Comparison of ENCODE assay signal across 8 cellular contexts in genomic region chr11:1573077-1573846, GRCh38.
A peak's percentile ranks its signal among the peaks of the same experiment; 100 is the strongest.
DNase-seq lines count a peak whose midpoint lies in the region.

No MANE protein-coding gene starts in this region.

- DNase-seq in stimulated activated CD4-positive, alpha-beta T cell treated with anti-CD3 and anti-CD28 coated beads, Interleukin-12 subunit alpha, Interleukin-12 subunit beta, amount 100 ng/mL, for 4 hours = peak; percentile 17
- no peak for DNase-seq in stimulated activated CD4-positive, alpha-beta T cell treated with anti-CD3 and anti-CD28 coated beads, Interleukin-1b, Interleukin-23, amount 100 ng/mL, for 48 hours
- DNase-seq in activated naive CD4-positive, alpha-beta T cell treated with anti-CD3 and anti-CD28 coated beads, Interleukin-2, amount 50 U/mL, for 16 hours = peak; percentile 40
- peak; percentile 53 for DNase-seq in left kidney (ENCODE audit: low read depth, low spot score)
- peak in 5 of 49 donors; percentile 23 to 65 (median 44) for DNase-seq in substantia nigra (lab: John Stamatoyannopoulos, UW)
- no peak for DNase-seq in GOT3 (lab: John Stamatoyannopoulos, UW)
- DNase-seq in NK-92 (lab: John Stamatoyannopoulos, UW; ENCODE audit: unreplicated experiment) = no peak
- DNase-seq in AML-193 (lab: John Stamatoyannopoulos, UW) = no peak

- peak overlapping the region; percentile 64 for H3K27ac ChIP-seq in substantia nigra (ENCODE audit: low read depth, low read length, poor library complexity, severe bottlenecking)

Comparison
In these comparisons a context has a peak if more than half of its experiments do, and no peak if none do; other contexts are left out.
1. DNase-seq: peak in stimulated activated CD4-positive, alpha-beta T cell treated with anti-CD3 and anti-CD28 coated beads, Interleukin-12 subunit alpha, Interleukin-12 subunit beta, amount 100 ng/mL, for 4 hours (single experiment), activated naive CD4-positive, alpha-beta T cell treated with anti-CD3 and anti-CD28 coated beads, Interleukin-2, amount 50 U/mL, for 16 hours (single experiment) and left kidney (single experiment); none in stimulated activated CD4-positive, alpha-beta T cell treated with anti-CD3 and anti-CD28 coated beads, Interleukin-1b, Interleukin-23, amount 100 ng/mL, for 48 hours (single experiment), GOT3 (single experiment), NK-92 (single experiment) and AML-193 (0 of 2).